ENCODE assay signal across 8 cellular contexts in genomic region chr9:127904888-127905728, GRCh38. TPM values are rescaled to one million over a fixed set of nuclear protein-coding genes. Genes with fewer than 3 reads are reported as not detected.
DNase-seq lines count a peak whose midpoint lies in the region; ATAC-seq and TF ChIP-seq lines count a peak whose summit lies in the region.

No MANE protein-coding gene starts in this region.

- H3K9me3 Mint-ChIP-seq in stimulated activated naive B cell treated with anti-CD40 and anti-IgM and Interleukin-4, amounts not matched to agents 10 μg/mL and 1 μg/mL and 100 μg/mL, for 72 hours: no peaks in the 10 kb centered on the region

- peak in 6 of 8 donors; percentile 3 to 20 (median 10) for ATAC-seq in heart right ventricle
- ATAC-seq in stimulated activated naive B cell treated with anti-CD40 and anti-IgM and Interleukin-4, amounts not matched to agents 10 μg/mL and 1 μg/mL and 100 μg/mL, for 72 hours (replicated peaks): peak; percentile 42 to 47
- ATAC-seq in HG03175 (IDR thresholded peaks at IDR 0.05; ENCODE audit: unreplicated experiment): no peak
- ATAC-seq in GM21526 (IDR thresholded peaks at IDR 0.05; ENCODE audit: low FRiP score, unreplicated experiment): no peak
- no peak for ATAC-seq in GM21825 (IDR thresholded peaks at IDR 0.05; ENCODE audit: unreplicated experiment)

- H3K4me2 ChIP-seq in KMS-11: no peak overlapping the region

- H3K4me1 Mint-ChIP-seq in stimulated activated naive B cell treated with anti-CD40 and anti-IgM and Interleukin-4, amounts not matched to agents 10 μg/mL and 1 μg/mL and 100 μg/mL, for 72 hours: peaks cover 37 to 62% of the 10 kb centered on the region in 2 donors

- H3K79me2 ChIP-seq in KMS-11 (ENCODE audit: insufficient read depth, low read depth): peaks cover 7% of the 10 kb centered on the region; the same call in 1 of the 2 replicates

- peaks cover 29% of the 10 kb centered on the region for H3K4me1 ChIP-seq in KMS-11 (ENCODE audit: low read depth, poor library complexity, severe bottlenecking)
- H3K4me1 ChIP-seq in heart right ventricle: peaks cover 19 to 57% (median 43%) of the 10 kb centered on the region in 9 donors

- TF ChIP-seq CTCF in KMS-11 (conservative IDR thresholded peaks at IDR 0.05; ENCODE audit: low read depth, low read length) (no peak), heart right ventricle (IDR thresholded peaks at IDR 0.05) (no peak)

- H3K36me3 ChIP-seq in KMS-11 (ENCODE audit: insufficient read depth) (peaks cover 5% of the 10 kb centered on the region; the same call in 1 of the 2 replicates), heart right ventricle (peaks cover 0 to 25% (median 10%) of the 10 kb centered on the region in 9 donors)

- peak overlapping the region; percentile 79 to 85 for H3K4me3 Mint-ChIP-seq in stimulated activated naive B cell treated with anti-CD40 and anti-IgM and Interleukin-4, amounts not matched to agents 10 μg/mL and 1 μg/mL and 100 μg/mL, for 72 hours

- no peak overlapping the region for H2AFZ ChIP-seq in KMS-11 (ENCODE audit: low read depth)

- no peaks in the 10 kb centered on the region for H3K27me3 ChIP-seq in KMS-11 (ENCODE audit: insufficient read depth, low read depth)
- H3K27me3 ChIP-seq in heart right ventricle: no peaks in the 10 kb centered on the region

- H3K27ac ChIP-seq in KMS-11: peak overlapping the region; percentile 34; the same call in 1 of the 2 replicates
- H3K27ac ChIP-seq in heart right ventricle: peak overlapping the region; percentile 57 to 89 (median 84)

- peaks cover 13 to 26% of the 10 kb centered on the region in 2 donors for H3K36me3 Mint-ChIP-seq in stimulated activated naive B cell treated with anti-CD40 and anti-IgM and Interleukin-4, amounts not matched to agents 10 μg/mL and 1 μg/mL and 100 μg/mL, for 72 hours

- no peak overlapping the region for H3K4me3 ChIP-seq in KMS-11 (IDR thresholded peaks at IDR 0.05; ENCODE audit: insufficient read depth, low read depth, low read length)
- H3K4me3 ChIP-seq in heart right ventricle: peak overlapping the region in 2 of 10 donors; percentile 15 to 46

- H3K27ac Mint-ChIP-seq in stimulated activated naive B cell treated with anti-CD40 and anti-IgM and Interleukin-4, amounts not matched to agents 10 μg/mL and 1 μg/mL and 100 μg/mL, for 72 hours: peak overlapping the region; percentile 99

- 59 to 62% methylated on average over 7 of the region's 7 CpGs for WGBS in heart right ventricle, 2 donors

- intact Hi-C loops in heart right ventricle (cut with DNase I): no loop called here

- no peaks in the 10 kb centered on the region for H3K9me3 ChIP-seq in heart right ventricle

- H3K9ac ChIP-seq in KMS-11: no peak overlapping the region

- no peaks in the 10 kb centered on the region for H4K20me1 ChIP-seq in KMS-11 (ENCODE audit: insufficient read depth)

- H3K27me3 Mint-ChIP-seq in stimulated activated naive B cell treated with anti-CD40 and anti-IgM and Interleukin-4, amounts not matched to agents 10 μg/mL and 1 μg/mL and 100 μg/mL, for 72 hours: no peaks in the 10 kb centered on the region

- peak; percentile 73 for DNase-seq in activated T-cell treated with anti-CD3 and anti-CD28 coated beads, Interleukin-2, amount 50 U/mL, for 1 hour
- DNase-seq in heart right ventricle (no peak), cerebellar nuclear complex (lab: John Stamatoyannopoulos, UW) (no peak)
- no peak for DNase-seq in stimulated activated naive B cell treated with anti-CD40 and anti-IgM and Interleukin-4, amounts not matched to agents 10 μg/mL and 1 μg/mL and 100 μg/mL, for 72 hours

RNA-seq across cellular contexts. Expression of gene ST6GALNAC6, which starts 5.7 kb away (rescaled TPM):
- total RNA-seq in heart right ventricle: 10 to 100 TPM; 32.8 to 52.0 (median 44.7) TPM
- polyA plus RNA-seq in heart right ventricle: 10 to 100 TPM; 33.0 to 40.5 TPM

RNA-seq across cellular contexts. Expression of gene ST6GALNAC4, which starts 11.7 kb away (rescaled TPM):
- 10 to 100 TPM; 23.2 to 52.9 (median 33.9) TPM for total RNA-seq in heart right ventricle
- polyA plus RNA-seq in heart right ventricle: 10 to 100 TPM; 10.8 to 48.6 TPM

RNA-seq across cellular contexts. Expression of gene PIP5KL1, which starts 25.5 kb away (rescaled TPM):
- under 1 TPM in 7 of 10 donors, not detected in 3; 0.25 to 0.59 (median 0.47) TPM for total RNA-seq in heart right ventricle
- polyA plus RNA-seq in heart right ventricle: under 1 TPM in 1 of 2 donors, not detected in 1; 0.28 TPM

RNA-seq across cellular contexts. Expression of gene AK1, which starts 27.6 kb away (rescaled TPM):
- total RNA-seq in heart right ventricle: 100 to 1,000 TPM; 553 to 918 (median 731) TPM
- polyA plus RNA-seq in heart right ventricle: 1,000 to 10,000 TPM in 1 of 2 donors, 100 to 1,000 TPM in 1; 500 to 1,050 TPM

RNA-seq across cellular contexts. Expression of gene DPM2, which starts 32.5 kb away (rescaled TPM):
- 10 to 100 TPM in 8 of 10 donors, 1 to 10 TPM in 2; 7.2 to 15.4 (median 12.3) TPM for total RNA-seq in heart right ventricle
- 10 to 100 TPM; 16.7 to 31.1 TPM for polyA plus RNA-seq in heart right ventricle

Comparison
In these comparisons a context has a peak if more than half of its experiments do, and no peak if none do; other contexts are left out.
1. ATAC-seq: peak in heart right ventricle (6 of 8) and stimulated activated naive B cell treated with anti-CD40 and anti-IgM and Interleukin-4, amounts not matched to agents 10 μg/mL and 1 μg/mL and 100 μg/mL, for 72 hours (2 of 2); none in HG03175 (single experiment), GM21526 (single experiment) and GM21825 (single experiment).